In genomic region chr12:124381454-124382207, GRCh38 we compare ENCODE assay signal across 2 cellular contexts.
TF ChIP-seq lines count a peak whose summit lies in the region.

No MANE protein-coding gene starts in this region.

TF ChIP-seq in A549, 52 proteins besides CTCF, POLR2A, EP300 and RAD21 (continued from another document and continues in another):
- TF ChIP-seq, protein P1, sequence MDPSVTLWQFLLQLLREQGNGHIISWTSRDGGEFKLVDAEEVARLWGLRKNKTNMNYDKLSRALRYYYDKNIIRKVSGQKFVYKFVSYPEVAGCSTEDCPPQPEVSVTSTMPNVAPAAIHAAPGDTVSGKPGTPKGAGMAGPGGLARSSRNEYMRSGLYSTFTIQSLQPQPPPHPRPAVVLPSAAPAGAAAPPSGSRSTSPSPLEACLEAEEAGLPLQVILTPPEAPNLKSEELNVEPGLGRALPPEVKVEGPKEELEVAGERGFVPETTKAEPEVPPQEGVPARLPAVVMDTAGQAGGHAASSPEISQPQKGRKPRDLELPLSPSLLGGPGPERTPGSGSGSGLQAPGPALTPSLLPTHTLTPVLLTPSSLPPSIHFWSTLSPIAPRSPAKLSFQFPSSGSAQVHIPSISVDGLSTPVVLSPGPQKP (IDR thresholded peaks at IDR 0.05; ENCODE audit: low read depth, low read length), result no peak
- TF ChIP-seq KDM1A (IDR thresholded peaks at IDR 0.05; ENCODE audit: low read depth) (peak; percentile 66; the same call in 1 of the 2 replicates), BHLHE40 (IDR thresholded peaks at IDR 0.05; ENCODE audit: low read depth, low read length) (no peak), BCL3 (IDR thresholded peaks at IDR 0.05) (peak; percentile 56; the same call in 1 of the 3 replicates), JUNB (IDR thresholded peaks at IDR 0.05) (no peak), MYC (IDR thresholded peaks at IDR 0.05; ENCODE audit: borderline replicate concordance, low read length) (no peak), ZFP36 (IDR thresholded peaks at IDR 0.05; ENCODE audit: borderline replicate concordance, partially characterized antibody) (peak; percentile 80), NPAS2 (CRISPR knock-in tag; IDR thresholded peaks at IDR 0.05; ENCODE audit: borderline replicate concordance) (no peak), PBX3 (IDR thresholded peaks at IDR 0.05) (no peak; the same call in 1 of the 2 replicates), ESRRA (IDR thresholded peaks at IDR 0.05; ENCODE audit: borderline replicate concordance, low read length) (0 out of 2 replicates have a peak, but pooled peaks have one; percentile 50), CHD4 (IDR thresholded peaks at IDR 0.05; ENCODE audit: borderline replicate concordance) (no peak), CBX8 (IDR thresholded peaks at IDR 0.05) (no peak), ZC3H11A (IDR thresholded peaks at IDR 0.05) (no peak), REST (IDR thresholded peaks at IDR 0.05) (no peak), FOSL2 (IDR thresholded peaks at IDR 0.05) (no peak), FOSL2 (CRISPR knock-in tag; IDR thresholded peaks at IDR 0.05) (peak; percentile 52), SMC3 (IDR thresholded peaks at IDR 0.05) (0 out of 3 replicates have a peak, but pooled peaks have one; percentile 30), HOXB5 (CRISPR knock-in tag; IDR thresholded peaks at IDR 0.05) (0 out of 2 replicates have a peak, but pooled peaks have one; percentile 17), GATA3 (IDR thresholded peaks at IDR 0.05; ENCODE audit: borderline replicate concordance) (peak; percentile 64; the same call in 1 of the 2 replicates), FOXS1 (CRISPR knock-in tag; IDR thresholded peaks at IDR 0.05) (no peak), FOSB (CRISPR knock-in tag; IDR thresholded peaks at IDR 0.05) (0 out of 2 replicates have a peak, but pooled peaks have one; percentile 21), RFX5 (IDR thresholded peaks at IDR 0.05) (no peak), CEBPB (IDR thresholded peaks at IDR 0.05) (peak; percentile 66 to 94)
- TF ChIP-seq, protein P2, sequence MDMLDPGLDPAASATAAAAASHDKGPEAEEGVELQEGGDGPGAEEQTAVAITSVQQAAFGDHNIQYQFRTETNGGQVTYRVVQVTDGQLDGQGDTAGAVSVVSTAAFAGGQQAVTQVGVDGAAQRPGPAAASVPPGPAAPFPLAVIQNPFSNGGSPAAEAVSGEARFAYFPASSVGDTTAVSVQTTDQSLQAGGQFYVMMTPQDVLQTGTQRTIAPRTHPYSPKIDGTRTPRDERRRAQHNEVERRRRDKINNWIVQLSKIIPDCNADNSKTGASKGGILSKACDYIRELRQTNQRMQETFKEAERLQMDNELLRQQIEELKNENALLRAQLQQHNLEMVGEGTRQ (IDR thresholded peaks at IDR 0.05), result no peak
- TF ChIP-seq, protein P3, sequence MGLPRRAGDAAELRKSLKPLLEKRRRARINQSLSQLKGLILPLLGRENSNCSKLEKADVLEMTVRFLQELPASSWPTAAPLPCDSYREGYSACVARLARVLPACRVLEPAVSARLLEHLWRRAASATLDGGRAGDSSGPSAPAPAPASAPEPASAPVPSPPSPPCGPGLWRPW (IDR thresholded peaks at IDR 0.05), result peak; percentile 40; the same call in 1 of the 2 replicates

TF ChIP-seq in endothelial cell of umbilical vein, 7 proteins besides CTCF, POLR2A, EP300 and RAD21 (continued from another document):
- TF ChIP-seq FOS (IDR thresholded peaks at IDR 0.05; ENCODE audit: borderline replicate concordance, insufficient read depth, low read length), result peak; percentile 70
- TF ChIP-seq GATA2 (IDR thresholded peaks at IDR 0.05; ENCODE audit: insufficient read depth, insufficient read length, low read depth, low read length), result peak; percentile 26
